Comparison of ENCODE assay signal across 16 cellular contexts in genomic region chr9:69768716-69769115, GRCh38. TPM values are rescaled to one million over a fixed set of nuclear protein-coding genes. Genes with fewer than 3 reads are reported as not detected.
"Had no signal": no experiment of that assay in that cellular context is flagged by ENCODE, and none has a peak within 500 bp of the region (broad histone marks: within the 10 kb centered on the region; RNA-seq: fewer than 3 reads in every experiment).

No MANE protein-coding gene starts in this region.

- H3K27ac ChIP-seq: ascending aorta, coronary artery, heart left ventricle, neural progenitor cell, parathyroid adenoma, thyroid gland had no signal

- H3K36me3 ChIP-seq: ascending aorta, heart left ventricle, neural progenitor cell, thyroid gland had no signal

- H3K4me3 ChIP-seq: ascending aorta, coronary artery, heart left ventricle, neural progenitor cell, thyroid gland had no signal

- H3K4me2 ChIP-seq: neural progenitor cell had no signal

- H3K9me3 ChIP-seq: ascending aorta, heart left ventricle, thyroid gland had no signal

- ATAC-seq: heart left ventricle, left ventricle myocardium superior had no signal

- DNase-seq: activated CD4-positive, alpha-beta memory T cell treated with anti-CD3 and anti-CD28 coated beads, Interleukin-2, amount 10 ng/mL, durations not matched to agents 7 days and 5 days; activated CD4-positive, CD25-positive, alpha-beta regulatory T cell treated with anti-CD3 and anti-CD28 coated beads, Interleukin-2, amount 50 U/mL, for 72 hours; activated gamma-delta T cell treated with Interleukin-2 at 50 U/mL for 16 hours; activated naive CD8-positive, alpha-beta T cell treated with anti-CD3 and anti-CD28 coated beads, Interleukin-2, amount 10 ng/mL, durations not matched to agents 7 days and 5 days; activated T-cell treated with anti-CD3 and anti-CD28 coated beads, Interleukin-2, amount 50 U/mL, for 48 hours; caudate nucleus; heart left ventricle; left ventricle myocardium superior; mesenchymal stem cell; small intestine; thyroid gland had no signal

- H3K9ac ChIP-seq: neural progenitor cell, parathyroid adenoma had no signal

- H3K4me1 ChIP-seq: ascending aorta, heart left ventricle, parathyroid adenoma, thyroid gland had no signal

- H3K27me3 ChIP-seq: ascending aorta, heart left ventricle, neural progenitor cell, thyroid gland had no signal

RNA-seq across cellular contexts. Expression of gene CFAP95, which starts 51.9 kb away (rescaled TPM):
- total RNA-seq: activated CD4-positive, alpha-beta memory T cell treated with anti-CD3 and anti-CD28 coated beads, Interleukin-2, amount 10 ng/mL, durations not matched to agents 7 days and 5 days; ascending aorta; frontal cortex; left ventricle myocardium superior; thyroid gland had no signal
